24 cellular contexts compared by ENCODE assay signal in genomic region chr19:33242129-33242528, GRCh38. TPM values are rescaled to one million over a fixed set of nuclear protein-coding genes. Genes with fewer than 3 reads are reported as not detected.
"Had no signal": no experiment of that assay in that cellular context is flagged by ENCODE, and none has a peak within 500 bp of the region (broad histone marks: within the 10 kb centered on the region; RNA-seq: fewer than 3 reads in every experiment).

No MANE protein-coding gene starts in this region.

- DNase-seq: mesenchymal stem cell; naive B cell; ovary; sigmoid colon; stimulated activated naive CD4-positive, alpha-beta T cell had no signal

- H3K4me2 ChIP-seq: neural progenitor cell had no signal

- H3K36me3 ChIP-seq: left lung, lower lobe of right lung, neural progenitor cell, ovary, right atrium auricular region, sigmoid colon, spleen, suprapubic skin, thoracic aorta, tibial nerve, upper lobe of left lung, vagina had no signal

- H3K27me3 ChIP-seq: neural progenitor cell, ovary, right atrium auricular region, suprapubic skin, upper lobe of left lung, vagina had no signal

- H3K4me3 ChIP-seq: left lung, lower lobe of right lung, neural progenitor cell, ovary, right atrium auricular region, sigmoid colon, spleen, suprapubic skin, thoracic aorta, tibial nerve, upper lobe of left lung, vagina had no signal

- H3K27ac ChIP-seq: left lung, lower lobe of right lung, neural progenitor cell, ovary, right atrium auricular region, sigmoid colon, suprapubic skin, thoracic aorta, tibial nerve, upper lobe of left lung, vagina had no signal

- H3K4me1 ChIP-seq: neural progenitor cell, right atrium auricular region had no signal

- H3K9me3 ChIP-seq: ovary, suprapubic skin, vagina had no signal

- H2AFZ ChIP-seq: neural progenitor cell had no signal

- FAIRE-seq: islet of Langerhans, kidney, small intestine had no signal

- H3K9ac ChIP-seq: neural progenitor cell had no signal

RNA-seq across cellular contexts. Expression of gene SLC7A10, which starts 16.5 kb away (rescaled TPM):
- total RNA-seq: kidney, liver, mammary epithelial cell, mononuclear cell, ovary, pulmonary artery endothelial cell, renal cortical epithelial cell, thoracic aorta had no signal
- polyA plus RNA-seq: immature natural killer cell, liver, mammary epithelial cell, ovary had no signal

RNA-seq across cellular contexts. Expression of gene LRP3, which starts 48.0 kb away (rescaled TPM):
- polyA plus RNA-seq: immature natural killer cell had no signal
